Comparison of ENCODE assay signal across 8 cellular contexts in genomic region chr4:77861500-77861899, GRCh38. TPM values are rescaled to one million over a fixed set of nuclear protein-coding genes. Genes with fewer than 3 reads are reported as not detected.
DNase-seq lines count a peak whose midpoint lies in the region; ATAC-seq and TF ChIP-seq lines count a peak whose summit lies in the region.

No MANE protein-coding gene starts in this region.

- no peak for TF ChIP-seq CTCF in nephron (IDR thresholded peaks at IDR 0.05; ENCODE audit: unreplicated experiment in 3 of 3)

- H3K4me3 Mint-ChIP-seq in IgD-negative memory B cell: peak overlapping the region; percentile 91 to 100 (median 97)
- H3K4me3 Mint-ChIP-seq in nephron: peak overlapping the region; percentile 93 to 96 (median 94)

- peak; percentile 9 for DNase-seq in CD1c-positive myeloid dendritic cell (ENCODE audit: extremely low spot score)
- no peak for DNase-seq in caudate nucleus (lab: John Stamatoyannopoulos, UW)
- DNase-seq in HPDE6-E6E7 (ENCODE audit: extremely low spot score): no peak
- no peak for DNase-seq in SKM-1 (lab: John Stamatoyannopoulos, UW; ENCODE audit: unreplicated experiment)

- H3K9me3 Mint-ChIP-seq in IgD-negative memory B cell (no peaks in the 10 kb centered on the region), nephron (no peaks in the 10 kb centered on the region)

- H3K27ac Mint-ChIP-seq in IgD-negative memory B cell: peak overlapping the region; percentile 99 to 100 (median 100)
- H3K27ac Mint-ChIP-seq in nephron: peak overlapping the region; percentile 100

- H3K36me3 Mint-ChIP-seq in IgD-negative memory B cell (no peaks in the 10 kb centered on the region), nephron (ENCODE audit: low read depth) (peaks cover 8% of the 10 kb centered on the region)

- no peaks in the 10 kb centered on the region for H3K27me3 Mint-ChIP-seq in IgD-negative memory B cell
- H3K27me3 Mint-ChIP-seq in nephron (ENCODE audit: low read depth): no peaks in the 10 kb centered on the region

- peaks cover 26 to 41% (median 41%) of the 10 kb centered on the region in 3 donors for H3K4me1 Mint-ChIP-seq in IgD-negative memory B cell
- H3K4me1 Mint-ChIP-seq in nephron: peaks cover 33% of the 10 kb centered on the region

- ATAC-seq in HG03280 (IDR thresholded peaks at IDR 0.05; ENCODE audit: unreplicated experiment) (no peak), GM19463 (IDR thresholded peaks at IDR 0.05; ENCODE audit: unreplicated experiment) (no peak)

- peak overlapping the region; percentile 98 for H3K27ac ChIP-seq in caudate nucleus (ENCODE audit: low read depth, low read length)

RNA-seq across cellular contexts. Expression of gene MRPL1, which starts 1.1 kb away (rescaled TPM):
- polyA plus RNA-seq in IgD-negative memory B cell: 30.0 TPM

RNA-seq across cellular contexts. Expression of gene CNOT6L, which starts 42.3 kb away (rescaled TPM):
- 40.1 TPM for polyA plus RNA-seq in IgD-negative memory B cell
